ENCODE assay signal across 29 cellular contexts in the genomic region with DNA sequence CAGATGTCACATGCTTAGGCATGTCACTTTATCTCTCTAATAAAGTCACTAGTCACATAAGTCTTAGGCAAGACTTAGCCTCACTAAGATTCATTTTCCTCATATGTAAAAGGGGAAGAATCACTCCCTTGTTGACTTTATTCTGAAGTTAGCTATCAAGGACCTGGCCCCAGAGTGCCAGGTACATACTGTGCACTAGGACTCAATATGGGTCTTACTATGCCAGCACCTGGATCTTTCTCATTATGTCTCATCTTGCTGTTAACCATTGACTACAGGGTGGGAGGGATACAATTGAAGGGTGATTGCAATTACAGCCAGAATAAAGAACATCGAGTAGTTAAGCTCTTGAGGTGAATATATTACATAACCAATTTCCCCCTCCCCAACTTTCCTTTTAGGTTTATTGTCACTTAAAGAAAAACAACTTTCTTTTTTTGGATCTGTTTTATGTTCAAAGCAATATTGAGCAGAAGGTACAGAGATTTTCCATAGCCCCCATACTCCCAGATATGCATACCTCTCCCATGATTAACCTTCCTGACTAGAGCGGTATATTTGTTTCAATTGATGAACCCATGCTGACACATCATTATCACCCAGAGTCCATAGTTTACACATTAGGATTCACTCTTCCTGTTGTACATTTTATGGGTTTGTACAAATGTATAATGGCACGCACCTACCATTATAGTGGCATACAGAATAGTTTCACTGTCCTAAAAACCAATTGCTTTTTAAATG. TPM values are rescaled to one million over a fixed set of nuclear protein-coding genes. Genes with fewer than 3 reads are reported as not detected.
DNase-seq lines count a peak whose midpoint lies in the region; ATAC-seq and TF ChIP-seq lines count a peak whose summit lies in the region.
"Had no signal": no experiment of that assay in that cellular context is flagged by ENCODE, and none has a peak within 500 bp of the region (broad histone marks: within the 10 kb centered on the region; RNA-seq: fewer than 3 reads in every experiment).

No MANE protein-coding gene starts in this region.

- H3K27me3 ChIP-seq in body of pancreas (no peaks in the 10 kb centered on the region), ascending aorta (no peaks in the 10 kb centered on the region)
- H3K27me3 ChIP-seq: colonic mucosa, esophagus squamous epithelium, stomach, thyroid gland had no signal

- peak; percentile 69 for ATAC-seq in HG03457 (IDR thresholded peaks at IDR 0.05; ENCODE audit: unreplicated experiment)
- ATAC-seq in body of pancreas, result peak; percentile 97
- no peak for ATAC-seq in HG03432 (IDR thresholded peaks at IDR 0.05; ENCODE audit: unreplicated experiment)
- ATAC-seq: GM12878, natural killer cell had no signal

- H3K4me1 ChIP-seq in body of pancreas (peaks cover 36% of the 10 kb centered on the region), ascending aorta (no peaks in the 10 kb centered on the region)
- H3K4me1 ChIP-seq: colonic mucosa, esophagus squamous epithelium, stomach, thyroid gland had no signal

- intact Hi-C loops in body of pancreas (cut with DNase I) (no loop called here), ascending aorta (cut with DNase I) (no loop called here), head of caudate nucleus (cut with DNase I) (no loop called here)

- H3K4me3 ChIP-seq in body of pancreas, result no peak overlapping the region
- H3K4me3 ChIP-seq in ascending aorta, result no peak overlapping the region
- H3K4me3 ChIP-seq: colonic mucosa, esophagus squamous epithelium, GM12878, GM23248, skin epidermis, stomach, thyroid gland had no signal

- H3K9me3 ChIP-seq in body of pancreas, result no peaks in the 10 kb centered on the region
- peaks cover 0 to 7% of the 10 kb centered on the region in 2 donors for H3K9me3 ChIP-seq in ascending aorta
- H3K9me3 ChIP-seq: colonic mucosa, thyroid gland had no signal

- no peaks in the 10 kb centered on the region for H3K36me3 ChIP-seq in body of pancreas (replicated peaks in 1 of 2; ENCODE audit: insufficient read depth in 1 of 2, low read depth in 2 of 2)
- H3K36me3 ChIP-seq in ascending aorta, result no peaks in the 10 kb centered on the region
- H3K36me3 ChIP-seq: colonic mucosa, esophagus squamous epithelium, thyroid gland had no signal

- H3K27ac ChIP-seq in body of pancreas (peak overlapping the region; percentile 44 to 83 (median 66)), ascending aorta (no peak overlapping the region)
- H3K27ac ChIP-seq: colonic mucosa, esophagus squamous epithelium, GM23248, RWPE1, skin epidermis, stomach, thyroid gland had no signal

- DNase-seq in NCI-H82 treated with DMSO at 0.1 percent for 48 hours (lab: John Stamatoyannopoulos, UW; ENCODE audit: unreplicated experiment) (peak; percentile 84), body of pancreas (peak; percentile 57 to 84 (median 75)), lung microvascular endothelial cell (ENCODE audit: low read depth in 2 of 2) (peak; percentile 1 to 10), ascending aorta (ENCODE audit: low spot score in 2 of 2) (no peak), head of caudate nucleus (no peak)
- DNase-seq in stimulated activated CD8-positive, alpha-beta memory T cell treated with anti-CD3 and anti-CD28 coated beads, Interleukin-4, amount 100 ng/mL, for 48 hours, result no peak
- DNase-seq: activated CD4-positive, alpha-beta T cell treated with anti-CD3 and anti-CD28 coated beads, Interleukin-2, amount 50 U/mL, for 48 hours; activated CD4-positive, CD25-positive, alpha-beta regulatory T cell; activated CD8-positive, alpha-beta memory T cell treated with anti-CD3 and anti-CD28 coated beads, Interleukin-2, amount 50 U/mL, for 4 hours; activated naive CD4-positive, alpha-beta T cell treated with anti-CD3 and anti-CD28 coated beads, Interleukin-2, amount 50 U/mL, for 16 hours; amygdala; CD4-positive, CD25-positive, alpha-beta regulatory T cell; colonic mucosa; effector memory CD4-positive, alpha-beta T cell; esophagus squamous epithelium; GM23248; hippocampal formation; natural killer cell; NCI-H1105; NCI-H2029; NCI-H69; stimulated activated CD4-positive, alpha-beta T cell treated with anti-CD3 and anti-CD28 coated beads, Interleukin-1b, Interleukin-23, amount 100 ng/mL, for 48 hours; stomach; thyroid gland had no signal

- peak in 2 of 3 donors; percentile 38 to 42 for TF ChIP-seq POLR2A in body of pancreas (IDR thresholded peaks at IDR 0.05)

- WGBS in body of pancreas, 2 donors, result 66 to 71% methylated on average over 3 of the region's 3 CpGs

- TF ChIP-seq CTCF in body of pancreas (IDR thresholded peaks at IDR 0.05), result no peak
- TF ChIP-seq CTCF in ascending aorta (IDR thresholded peaks at IDR 0.05), result no peak

RNA-seq across cellular contexts. Expression of a gene that starts 36.7 kb away (rescaled TPM):
- total RNA-seq in body of pancreas, result 1 to 10 TPM; 4.6 to 6.2 TPM
- total RNA-seq in lung microvascular endothelial cell, result 0.44 and 0.60 TPM in 2 replicates
- 1.3 TPM for total RNA-seq in ascending aorta

RNA-seq across cellular contexts. Expression of a gene that starts 37.2 kb away (rescaled TPM):
- total RNA-seq in body of pancreas (10 to 100 TPM; 17.1 to 25.9 TPM), lung microvascular endothelial cell (21.6 and 21.8 TPM in 2 replicates), ascending aorta (16.4 TPM)

RNA-seq across cellular contexts. Expression of a gene that starts 54.4 kb away (rescaled TPM):
- 10 to 100 TPM; 13.7 to 24.1 TPM for total RNA-seq in body of pancreas
- 10.7 and 18.1 TPM in 2 replicates for total RNA-seq in lung microvascular endothelial cell
- 30.9 TPM for total RNA-seq in ascending aorta

Comparison
In these comparisons a context has a peak if more than half of its experiments do, and no peak if none do; other contexts are left out.
1. DNase-seq: peak in NCI-H82 treated with DMSO at 0.1 percent for 48 hours (single experiment), body of pancreas (4 of 4) and lung microvascular endothelial cell (2 of 2); none in ascending aorta (0 of 2), stimulated activated CD8-positive, alpha-beta memory T cell treated with anti-CD3 and anti-CD28 coated beads, Interleukin-4, amount 100 ng/mL, for 48 hours (single experiment) and head of caudate nucleus (0 of 42).
2. H3K27ac ChIP-seq: peak in body of pancreas (4 of 4); none in ascending aorta (0 of 2).